1 cellular context compared by ENCODE assay signal in the genomic region with DNA sequence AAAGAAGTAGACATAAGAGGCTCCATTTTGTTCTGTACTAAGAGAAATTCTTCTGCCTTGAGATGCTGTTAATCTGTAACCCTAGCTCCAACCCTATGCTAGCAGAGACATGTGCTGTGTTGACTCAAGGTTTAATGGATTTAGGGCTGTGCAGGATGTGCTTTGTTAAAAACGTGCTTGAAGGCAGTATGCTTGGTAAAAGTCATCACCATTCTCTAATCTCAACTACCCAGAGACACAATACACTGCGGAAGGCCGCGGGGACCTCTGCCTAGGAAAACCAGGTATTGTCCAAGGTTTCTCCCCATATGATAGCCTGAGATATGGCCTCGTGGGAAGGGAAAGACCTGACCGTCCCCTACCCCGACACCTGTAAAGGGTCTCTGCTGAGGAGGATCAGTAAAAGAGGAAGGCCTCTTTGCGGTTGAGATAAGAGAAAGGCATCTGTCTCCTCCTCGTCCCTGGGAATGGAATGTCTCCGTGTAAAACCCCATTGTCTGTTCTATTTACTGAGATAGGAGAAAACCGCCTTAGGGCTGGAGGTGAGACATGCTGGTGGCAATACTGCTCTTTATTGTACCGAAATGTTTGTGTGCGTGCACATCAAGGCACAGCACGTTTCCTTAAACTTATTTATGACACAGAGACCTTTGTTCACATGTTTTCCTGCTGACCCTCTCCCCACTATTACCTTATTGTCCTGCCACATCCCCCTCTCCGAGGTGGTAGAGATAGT.
A peak's percentile ranks its signal among the peaks of the same experiment; 100 is the strongest.
TF ChIP-seq lines count a peak whose summit lies in the region.

No MANE protein-coding gene starts in this region.

TF ChIP-seq in K562, 482 proteins besides CTCF, POLR2A, EP300 and RAD21:
- peak; percentile 27; the same call in 1 of the 2 replicates for TF ChIP-seq SPI1 (IDR thresholded peaks at IDR 0.05; ENCODE audit: borderline replicate concordance, low read depth, low read length)
